ENCODE assay signal across 15 cellular contexts in the genomic region with DNA sequence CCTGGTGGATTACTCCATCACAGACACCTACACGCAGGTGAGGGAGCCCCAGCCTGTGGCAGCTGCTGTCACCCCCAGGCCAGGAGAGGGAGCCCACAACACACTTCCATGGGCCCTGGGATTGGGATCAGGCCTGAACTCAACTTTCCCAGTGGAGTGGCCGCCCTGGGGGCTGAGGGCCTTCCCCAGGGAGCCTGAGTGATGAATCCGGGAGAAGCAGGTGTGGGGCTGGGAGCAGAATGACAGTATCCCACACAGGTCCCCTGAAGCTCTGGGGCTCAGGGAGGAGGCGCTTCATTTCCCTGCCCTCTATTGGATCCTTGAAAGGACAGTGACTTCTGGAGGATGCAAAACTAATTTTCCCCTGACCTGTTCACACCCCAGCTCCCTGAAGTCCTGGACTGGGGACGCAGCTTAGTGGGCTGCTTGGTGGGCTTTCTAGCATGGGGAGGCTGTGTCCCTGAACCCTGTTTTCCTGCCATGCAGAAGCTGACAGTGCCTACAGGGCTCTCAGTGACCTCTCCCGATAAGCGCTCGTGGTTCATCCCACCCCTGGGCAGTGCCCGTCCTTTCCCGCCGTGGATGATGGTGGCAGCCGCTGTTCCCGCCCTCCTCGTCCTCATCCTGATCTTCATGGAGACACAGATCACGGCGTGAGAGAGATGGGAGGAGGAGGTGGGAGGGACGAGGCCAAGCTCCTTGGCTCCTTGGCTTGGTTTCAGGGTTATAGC. TPM values are rescaled to one million over a fixed set of nuclear protein-coding genes. Genes with fewer than 3 reads are reported as not detected.
A peak's percentile ranks its signal among the peaks of the same experiment; 100 is the strongest.
DNase-seq lines count a peak whose midpoint lies in the region; ATAC-seq, FAIRE-seq and TF ChIP-seq lines count a peak whose summit lies in the region.
"Had no signal": no experiment of that assay in that cellular context is flagged by ENCODE, and none has a peak within 500 bp of the region (broad histone marks: within the 10 kb centered on the region; RNA-seq: fewer than 3 reads in every experiment).

No MANE protein-coding gene starts in this region.

- no peak for ATAC-seq in pancreas
- no peak for ATAC-seq in GM21619 (IDR thresholded peaks at IDR 0.05; ENCODE audit: unreplicated experiment)

- H3K9me3 Mint-ChIP-seq in Caco-2 (ENCODE audit: unreplicated experiment): no peaks in the 10 kb centered on the region
- no peaks in the 10 kb centered on the region for H3K9me3 Mint-ChIP-seq in HFFc6
- no peaks in the 10 kb centered on the region for H3K9me3 Mint-ChIP-seq in endodermal cell
- H3K9me3 Mint-ChIP-seq: activated T-helper 1 cell treated with anti-CD3 and anti-CD28 coated beads, Interleukin-12 subunit alpha, Interleukin-12 subunit beta, Interleukin-2, Interleukin-4 antibody, amounts not matched to agents 30 ng/mL and 10 ng/mL and 1 ng/mL, durations not matched to agents 14 hours and 24 hours and 36 hours; naive B cell had no signal

- no peak overlapping the region for H3K4me3 ChIP-seq in Caco-2 (ENCODE audit: low read depth, low read length)
- no peak overlapping the region for H3K4me3 ChIP-seq in endodermal cell (ENCODE audit: low read length)
- no peak overlapping the region for H3K4me3 ChIP-seq in pancreas
- H3K4me3 ChIP-seq: skin epidermis had no signal

- no peak overlapping the region for H3K4me3 Mint-ChIP-seq in Caco-2 (ENCODE audit: unreplicated experiment)
- no peak overlapping the region for H3K4me3 Mint-ChIP-seq in HFFc6
- H3K4me3 Mint-ChIP-seq in endodermal cell: no peak overlapping the region
- H3K4me3 Mint-ChIP-seq: activated T-helper 1 cell treated with anti-CD3 and anti-CD28 coated beads, Interleukin-12 subunit alpha, Interleukin-12 subunit beta, Interleukin-2, Interleukin-4 antibody, amounts not matched to agents 30 ng/mL and 10 ng/mL and 1 ng/mL, durations not matched to agents 14 hours and 24 hours and 36 hours; naive B cell had no signal

- H3K4me1 Mint-ChIP-seq in Caco-2 (ENCODE audit: low read depth, unreplicated experiment) (no peaks in the 10 kb centered on the region), HFFc6 (ENCODE audit: low read depth) (peaks cover 28% of the 10 kb centered on the region), endodermal cell (peaks cover 3% of the 10 kb centered on the region)

- BruUV-seq in Caco-2 (replicated peaks; lab: Mats Ljungman, UMichigan): no TSS peak

- H3K27me3 Mint-ChIP-seq in Caco-2 (ENCODE audit: insufficient read depth, unreplicated experiment) (no peaks in the 10 kb centered on the region), HFFc6 (ENCODE audit: insufficient read depth) (peaks cover 6% of the 10 kb centered on the region), endodermal cell (ENCODE audit: insufficient read depth) (peaks cover 4% of the 10 kb centered on the region)

- DNase-seq in Caco-2 (peak; percentile 50 to 64), HFFc6 (no peak), endodermal cell (peak; percentile 79), mesenteric fat pad (ENCODE audit: low spot score) (peak; percentile 68), pancreas (no peak), G401 (ENCODE audit: low spot score) (no peak)
- no peak for DNase-seq in stimulated activated naive CD4-positive, alpha-beta T cell (lab: John Stamatoyannopoulos, UW)
- DNase-seq: naive B cell, NCI-H1417 treated with DMSO at 0.1 percent for 48 hours, NCI-H774 had no signal

- no peaks in the 10 kb centered on the region for H3K36me3 ChIP-seq in Caco-2 (ENCODE audit: control insufficient read depth, insufficient read depth, low read length)
- no peaks in the 10 kb centered on the region for H3K36me3 ChIP-seq in endodermal cell (ENCODE audit: control insufficient read depth, insufficient read depth, low read length)
- no peaks in the 10 kb centered on the region for H3K36me3 ChIP-seq in pancreas

- WGBS in endodermal cell (ENCODE audit: insufficient coverage in 1 of 2, insufficient read length in 1 of 2), 2 experiments: 91 to 92% methylated on average over 11 to 17 of the region's 17 CpGs
- WGBS in pancreas, 2 donors: 83% methylated on average over 17 of the region's 17 CpGs

- no peaks in the 10 kb centered on the region for H3K27me3 ChIP-seq in Caco-2 (replicated peaks; ENCODE audit: control insufficient read depth, insufficient read depth, low read length)
- H3K27me3 ChIP-seq in endodermal cell (ENCODE audit: control insufficient read depth, insufficient read depth, low read length, poor library complexity, severe bottlenecking): peaks cover 7% of the 10 kb centered on the region
- H3K27me3 ChIP-seq in pancreas: no peaks in the 10 kb centered on the region

- POLR2A ChIA-PET in Caco-2 (lab: Charles Lee): no interaction called here

- CTCF ChIA-PET in Caco-2 (lab: Charles Lee): no interaction called here

- in situ Hi-C loops in G401 (cut with HindIII; ENCODE audit: low sequenced_read_pairs): no loop called here

- H3K9me3 ChIP-seq in Caco-2: no peaks in the 10 kb centered on the region
- no peaks in the 10 kb centered on the region for H3K9me3 ChIP-seq in endodermal cell (ENCODE audit: control insufficient read depth, low read length)
- no peaks in the 10 kb centered on the region for H3K9me3 ChIP-seq in pancreas

- no peak for FAIRE-seq in pancreas (lab: Jason Lieb, UNC)
- FAIRE-seq: astrocyte, endothelial cell of umbilical vein had no signal

- no peak overlapping the region for H3K27ac ChIP-seq in endodermal cell (ENCODE audit: low read depth, low read length)
- H3K27ac ChIP-seq in pancreas: no peak overlapping the region

- H3K27ac Mint-ChIP-seq in Caco-2 (ENCODE audit: unreplicated experiment) (no peak overlapping the region), HFFc6 (no peak overlapping the region), endodermal cell (no peak overlapping the region)
- H3K27ac Mint-ChIP-seq: activated T-helper 1 cell treated with anti-CD3 and anti-CD28 coated beads, Interleukin-12 subunit alpha, Interleukin-12 subunit beta, Interleukin-2, Interleukin-4 antibody, amounts not matched to agents 30 ng/mL and 10 ng/mL and 1 ng/mL, durations not matched to agents 14 hours and 24 hours and 36 hours; naive B cell had no signal

- peak; percentile 30 to 41 for TF ChIP-seq CTCF in Caco-2 (IDR thresholded peaks at IDR 0.05; ENCODE audit: insufficient read depth in 1 of 2, low read depth in 1 of 2, low read length in 1 of 2, severe bottlenecking in 1 of 2, unreplicated experiment in 1 of 2)
- peak; percentile 62 for TF ChIP-seq CTCF in HFFc6 (IDR thresholded peaks at IDR 0.05)
- TF ChIP-seq CTCF in endodermal cell (conservative IDR thresholded peaks at IDR 0.05): peak; percentile 57
- TF ChIP-seq CTCF in pancreas (IDR thresholded peaks at IDR 0.05): no peak

- H3K4me1 ChIP-seq in Caco-2 (peaks cover 15% of the 10 kb centered on the region), endodermal cell (ENCODE audit: control insufficient read depth, insufficient read depth, low read length) (no peaks in the 10 kb centered on the region), pancreas (peaks cover 0 to 2% (median 0%) of the 10 kb centered on the region in 3 donors)

- H3K9ac ChIP-seq in endodermal cell (ENCODE audit: extremely low read depth, low read length, poor library complexity, severe bottlenecking): no peak overlapping the region

- intact Hi-C loops in Caco-2 (cut with micrococcal nuclease; ENCODE audit: unreplicated experiment): no loop called here
- intact Hi-C loops in pancreas (cut with DNase I): no loop called here

- no peaks in the 10 kb centered on the region for H3K36me3 Mint-ChIP-seq in Caco-2 (ENCODE audit: insufficient read depth, unreplicated experiment)
- H3K36me3 Mint-ChIP-seq in HFFc6 (ENCODE audit: low read depth): no peaks in the 10 kb centered on the region; the same call in 1 of the 2 replicates
- H3K36me3 Mint-ChIP-seq in endodermal cell (ENCODE audit: low read depth): peaks cover 8% of the 10 kb centered on the region
- H3K36me3 Mint-ChIP-seq: naive B cell had no signal

RNA-seq across cellular contexts. Expression of gene SLC4A3, which starts 11.0 kb away (rescaled TPM):
- total RNA-seq in Caco-2 (2022) (6.1 and 6.2 TPM in 2 replicates), endodermal cell (10 to 100 TPM; 13.4 to 20.2 TPM), mesenteric fat pad (6.7 TPM), pancreas (1 to 10 TPM; 1.4 to 6.1 (median 2.4) TPM)
- total RNA-seq in HFFc6 (2021; fragmentation: NEBNext Ultra II Directional; extraction: Animal tissue kit (Norgen Biotek cat#: 25700)): 10 to 100 TPM in 1 of 6 experiments, 1 to 10 TPM in 5; 3.7 to 13.5 (median 4.3) TPM
- 8.0 TPM for polyA plus RNA-seq in endodermal cell (2013, experiment 1 of 2)
- polyA plus RNA-seq in endodermal cell (2013, experiment 2 of 2): 5.3 TPM
- polyA plus RNA-seq in pancreas: 10 to 100 TPM in 1 of 2 donors, 1 to 10 TPM in 1; 9.9 to 10.2 TPM
- 4.1 and 5.0 TPM in 2 replicates for total RNA-seq in G401 (2014; rRNA removed; shearing (Covaris generic))
- total RNA-seq: activated T-helper 1 cell treated with anti-CD3 and anti-CD28 coated beads, Interleukin-12 subunit alpha, Interleukin-12 subunit beta, Interleukin-2, Interleukin-4 antibody, amounts not matched to agents 30 ng/mL and 10 ng/mL and 1 ng/mL, durations not matched to agents 14 hours and 24 hours and 36 hours had no signal

RNA-seq across cellular contexts. Expression of gene STK11IP, which starts 40.7 kb away (rescaled TPM):
- total RNA-seq in Caco-2 (2022) (21.7 and 24.3 TPM in 2 replicates), endodermal cell (10 to 100 TPM; 27.3 to 31.1 TPM), mesenteric fat pad (17.1 TPM), pancreas (10 to 100 TPM in 5 of 6 donors, 1 to 10 TPM in 1; 9.0 to 22.6 (median 12.2) TPM)
- total RNA-seq in HFFc6 (2021; fragmentation: NEBNext Ultra II Directional; extraction: Animal tissue kit (Norgen Biotek cat#: 25700)): 10 to 100 TPM; 17.4 to 21.5 (median 18.9) TPM
- 36.2 TPM for polyA plus RNA-seq in endodermal cell (2013, experiment 1 of 2)
- 29.6 TPM for polyA plus RNA-seq in endodermal cell (2013, experiment 2 of 2)
- 10 to 100 TPM; 39.2 to 43.8 TPM for polyA plus RNA-seq in pancreas
- total RNA-seq in G401 (2014; rRNA removed; shearing (Covaris generic)): 22.8 and 35.2 TPM in 2 replicates

Comparison
In these comparisons a context has a peak if more than half of its experiments do, and no peak if none do; other contexts are left out.
1. DNase-seq: peak in Caco-2 (2 of 2), endodermal cell (single experiment) and mesenteric fat pad (single experiment); none in HFFc6 (single experiment), pancreas (0 of 6), stimulated activated naive CD4-positive, alpha-beta T cell (0 of 6) and G401 (single experiment).
2. CTCF ChIP-seq: peak in Caco-2 (2 of 2), HFFc6 (single experiment) and endodermal cell (single experiment); none in pancreas (0 of 4).